Comparison of ENCODE assay signal across 1 cellular context in the genomic region with DNA sequence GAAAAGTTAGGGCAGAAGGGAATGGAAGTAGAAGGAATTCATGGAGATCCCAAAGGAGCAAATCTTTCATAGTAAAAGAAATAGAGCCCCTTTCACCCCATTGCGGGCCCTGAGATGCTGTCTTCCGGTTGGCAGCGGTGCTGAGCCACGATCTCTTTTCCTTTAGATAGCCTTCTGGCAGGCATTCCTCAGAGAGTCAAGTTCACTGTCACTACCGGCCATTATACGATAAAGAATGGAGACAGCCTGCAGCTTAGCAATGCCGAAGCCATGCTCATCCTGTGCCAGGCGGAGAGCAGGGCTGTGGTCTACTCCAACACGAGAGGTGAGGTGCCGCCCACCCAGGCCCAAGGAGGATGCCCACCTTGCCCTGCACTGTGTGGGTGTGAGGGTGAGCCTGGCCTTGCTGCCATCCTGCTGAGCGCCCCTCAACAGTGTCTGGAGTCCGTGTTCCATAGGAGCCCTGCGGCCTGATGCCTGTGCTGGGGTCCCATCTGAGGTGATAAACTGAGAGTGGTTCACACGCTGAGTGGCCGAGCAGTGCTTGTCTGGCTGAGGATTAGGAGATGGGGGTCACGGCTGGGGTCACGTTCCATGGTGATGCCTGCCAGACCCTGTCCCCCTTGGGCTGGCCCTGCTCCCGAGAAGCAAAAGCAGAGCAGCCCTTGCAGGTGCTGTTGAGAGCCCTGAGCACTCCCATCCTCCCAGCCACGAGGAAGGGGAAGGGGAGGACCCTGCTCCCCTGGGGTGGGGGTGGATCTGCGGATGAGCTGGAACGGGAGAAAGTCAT.
TF ChIP-seq lines count a peak whose summit lies in the region.

No MANE protein-coding gene starts in this region.

TF ChIP-seq in H1, 55 proteins besides CTCF, POLR2A, EP300 and RAD21:
- TF ChIP-seq RNF2 (IDR thresholded peaks at IDR 0.05; ENCODE audit: borderline replicate concordance, low read depth, low read length, missing control alignments, poor library complexity, severe bottlenecking) = no peak
- no peak for TF ChIP-seq SRF (IDR thresholded peaks at IDR 0.05; ENCODE audit: low read depth, low read length)
- TF ChIP-seq JUND (IDR thresholded peaks at IDR 0.05; ENCODE audit: low read length) = no peak
